25 cellular contexts compared by ENCODE assay signal in the genomic region with DNA sequence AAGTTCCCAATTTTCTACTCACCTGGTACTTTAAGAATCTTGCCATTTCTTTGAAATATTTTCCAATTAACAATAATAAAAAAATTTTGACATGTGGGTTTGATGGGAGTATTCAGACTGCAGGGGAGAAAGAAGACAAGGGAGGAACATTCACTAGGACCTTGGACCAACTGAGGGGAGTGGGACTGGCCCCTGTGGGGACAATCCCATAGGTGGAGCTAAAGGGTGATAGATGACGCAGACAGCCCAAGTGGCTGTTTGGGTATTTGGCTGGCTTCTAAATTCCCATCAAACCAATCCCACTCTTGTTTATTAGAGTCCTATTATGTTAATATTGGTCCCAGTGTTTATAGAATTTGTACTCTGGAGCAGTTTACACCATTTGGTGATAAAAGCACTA.
DNase-seq lines count a peak whose midpoint lies in the region; ATAC-seq and TF ChIP-seq lines count a peak whose summit lies in the region.
"Had no signal": no experiment of that assay in that cellular context is flagged by ENCODE, and none has a peak within 500 bp of the region (broad histone marks: within the 10 kb centered on the region; RNA-seq: fewer than 3 reads in every experiment).

No MANE protein-coding gene starts in this region.

- TF ChIP-seq POLR2A in upper lobe of left lung (IDR thresholded peaks at IDR 0.05) = no peak

- H3K4me1 ChIP-seq in neural progenitor cell (no peaks in the 10 kb centered on the region), upper lobe of left lung (no peaks in the 10 kb centered on the region)
- H3K4me1 ChIP-seq: BE2C, BLaER1 had no signal

- no peaks in the 10 kb centered on the region for H4K20me1 ChIP-seq in neural progenitor cell (ENCODE audit: low read depth)
- H4K20me1 ChIP-seq: BLaER1 had no signal

- H3K4me1 Mint-ChIP-seq in WTC11 = peaks cover 14% of the 10 kb centered on the region
- peaks cover 3% of the 10 kb centered on the region for H3K4me1 Mint-ChIP-seq in neural progenitor cell
- H3K4me1 Mint-ChIP-seq: CD14-positive monocyte; CD4-positive, alpha-beta memory T cell; CD4-positive, CD25-positive, alpha-beta regulatory T cell; CD8-positive, alpha-beta memory T cell had no signal

- H3K9me3 ChIP-seq in neural progenitor cell (ENCODE audit: low read depth) (no peaks in the 10 kb centered on the region), upper lobe of left lung (no peaks in the 10 kb centered on the region)
- H3K9me3 ChIP-seq: BE2C, BLaER1 had no signal

- H3K9me3 Mint-ChIP-seq in WTC11 = peaks cover 20% of the 10 kb centered on the region
- H3K9me3 Mint-ChIP-seq in neural progenitor cell = peaks cover 2% of the 10 kb centered on the region

- no peak overlapping the region for H2AFZ ChIP-seq in neural progenitor cell (replicated peaks)

- H3K27me3 Mint-ChIP-seq in WTC11 (ENCODE audit: low read depth) = no peaks in the 10 kb centered on the region
- H3K27me3 Mint-ChIP-seq in neural progenitor cell (ENCODE audit: insufficient read depth, low read depth) = no peaks in the 10 kb centered on the region
- H3K27me3 Mint-ChIP-seq: CD4-positive, CD25-positive, alpha-beta regulatory T cell; CD8-positive, alpha-beta memory T cell had no signal

- no peak overlapping the region for H3K4me2 ChIP-seq in neural progenitor cell
- H3K4me2 ChIP-seq: BLaER1 had no signal

- no peaks in the 10 kb centered on the region for H3F3A ChIP-seq in neural progenitor cell (ENCODE audit: low read depth)

- H3K36me3 Mint-ChIP-seq in WTC11 (peaks cover 19% of the 10 kb centered on the region), neural progenitor cell (no peaks in the 10 kb centered on the region)
- H3K36me3 Mint-ChIP-seq: CD14-positive monocyte; CD4-positive, alpha-beta memory T cell; CD4-positive, CD25-positive, alpha-beta regulatory T cell; CD8-positive, alpha-beta memory T cell had no signal

- POLR2A ChIA-PET in WTC11 (lab: Charles Lee) = interaction anchor here (1.2 kb wide), 1 partner anchor 10 kb away, joined by 3 read pairs; no protein-coding TSS in a partner anchor

- DNase-seq in H7 = peak; percentile 10
- DNase-seq in WTC11 (ENCODE audit: low spot score) = no peak
- no peak for DNase-seq in neural progenitor cell (ENCODE audit: low spot score)
- no peak for DNase-seq in upper lobe of left lung
- DNase-seq in mesenteric fat pad (ENCODE audit: low spot score) = no peak
- DNase-seq: 8988T; ACHN; BE2C; C1 segment of cervical spinal cord; CD4-positive, alpha-beta memory T cell; CD4-positive, CD25-positive, alpha-beta regulatory T cell; CD8-positive, alpha-beta memory T cell; COR-L47; DMS 273 treated with DMSO at 0.1 percent for 48 hours; DMS153; DMS53; DMS79; DND-41; EL; GDM1 had no signal

- no peak overlapping the region for H3K4me3 Mint-ChIP-seq in WTC11
- no peak overlapping the region for H3K4me3 Mint-ChIP-seq in neural progenitor cell
- H3K4me3 Mint-ChIP-seq: CD14-positive monocyte; CD4-positive, alpha-beta memory T cell; CD4-positive, CD25-positive, alpha-beta regulatory T cell; CD8-positive, alpha-beta memory T cell had no signal

- H3K9ac ChIP-seq in neural progenitor cell = no peak overlapping the region
- H3K9ac ChIP-seq: BLaER1 had no signal

- no peak for TF ChIP-seq EP300 in upper lobe of left lung (IDR thresholded peaks at IDR 0.05)

- no peak overlapping the region for H3K27ac Mint-ChIP-seq in WTC11
- no peak overlapping the region for H3K27ac Mint-ChIP-seq in neural progenitor cell
- H3K27ac Mint-ChIP-seq: CD14-positive monocyte; CD4-positive, alpha-beta memory T cell; CD8-positive, alpha-beta memory T cell had no signal

- 89 to 92% methylated on average over 1 of the region's 1 CpG for WGBS in upper lobe of left lung, 2 donors

- TF ChIP-seq CTCF in WTC11 (IDR thresholded peaks at IDR 0.05) (no peak), neural progenitor cell (IDR thresholded peaks at IDR 0.05) (peak; percentile 4), upper lobe of left lung (IDR thresholded peaks at IDR 0.05) (no peak)

- H3K27ac ChIP-seq in neural progenitor cell (no peak overlapping the region), upper lobe of left lung (no peak overlapping the region)
- H3K27ac ChIP-seq: BLaER1 had no signal

- H3K4me3 ChIP-seq in H7 (ENCODE audit: insufficient read depth, low read depth, low read length) (no peak overlapping the region), neural progenitor cell (no peak overlapping the region), upper lobe of left lung (no peak overlapping the region)
- H3K4me3 ChIP-seq: BLaER1, GM12878 had no signal

- peaks cover 79% of the 10 kb centered on the region for H3K79me2 ChIP-seq in neural progenitor cell (ENCODE audit: low read depth)

- H3K36me3 ChIP-seq in H7 (replicated peaks; ENCODE audit: control insufficient read depth, insufficient read depth, low read length) (no peaks in the 10 kb centered on the region), neural progenitor cell (no peaks in the 10 kb centered on the region), upper lobe of left lung (no peaks in the 10 kb centered on the region)
- H3K36me3 ChIP-seq: BE2C, BLaER1 had no signal

- ATAC-seq in WTC11 (peak; percentile 70; the same call in 1 of the 2 replicates), HG02981 (IDR thresholded peaks at IDR 0.05; ENCODE audit: unreplicated experiment) (no peak), upper lobe of left lung (ENCODE audit: low FRiP score in 2 of 2) (no peak), GM19023 (IDR thresholded peaks at IDR 0.05; ENCODE audit: unreplicated experiment) (no peak)
- ATAC-seq: GM12878 had no signal

- CTCF ChIA-PET in WTC11 (lab: Charles Lee) = interaction anchor here (0.7 to 1.4 kb wide), 3 partner anchors 11 to 23 kb away, joined by 3 to 5 read pairs (median 5); no protein-coding TSS in a partner anchor

- H3K27me3 ChIP-seq in H7 (ENCODE audit: control insufficient read depth, insufficient read depth, low read length) (no peaks in the 10 kb centered on the region), neural progenitor cell (no peaks in the 10 kb centered on the region), upper lobe of left lung (no peaks in the 10 kb centered on the region)
- H3K27me3 ChIP-seq: BLaER1 had no signal

TF ChIP-seq in WTC11, 78 proteins besides CTCF, POLR2A, EP300 and RAD21:
- no peak for TF ChIP-seq OVOL2 (CRISPR knock-in tag; IDR thresholded peaks at IDR 0.05; ENCODE audit: borderline replicate concordance)
- no peak for TF ChIP-seq ATF6 (CRISPR knock-in tag; IDR thresholded peaks at IDR 0.05)
- no peak for TF ChIP-seq TEAD1 (CRISPR knock-in tag; IDR thresholded peaks at IDR 0.05)
